27 cellular contexts compared by ENCODE assay signal in genomic region chr1:74237035-74237434, GRCh38. TPM values are rescaled to one million over a fixed set of nuclear protein-coding genes. Genes with fewer than 3 reads are reported as not detected.
"Had no signal": no experiment of that assay in that cellular context is flagged by ENCODE, and none has a peak within 500 bp of the region (broad histone marks: within the 10 kb centered on the region; RNA-seq: fewer than 3 reads in every experiment).

No MANE protein-coding gene starts in this region.

- H3K9me3 ChIP-seq: ovary, psoas muscle, right lobe of liver, sigmoid colon, stomach, thoracic aorta, thyroid gland, tibial nerve, upper lobe of left lung, vagina had no signal

- H3K4me1 ChIP-seq: neural progenitor cell, parathyroid adenoma, psoas muscle, right lobe of liver, sigmoid colon, stomach, thyroid gland, tibial nerve, upper lobe of left lung, vagina had no signal

- H3K27me3 ChIP-seq: neural progenitor cell, ovary, right lobe of liver, sigmoid colon, stomach, thyroid gland, tibial nerve, upper lobe of left lung, vagina had no signal

- H3K27ac ChIP-seq: neural progenitor cell, ovary, parathyroid adenoma, psoas muscle, right lobe of liver, sigmoid colon, stomach, thoracic aorta, thyroid gland, tibial nerve, upper lobe of left lung, vagina had no signal

- DNase-seq: natural killer cell; occipital lobe; ovary; posterior cingulate gyrus; psoas muscle; right lobe of liver; sigmoid colon; small intestine; stimulated activated CD4-positive, alpha-beta T cell treated with anti-CD3 and anti-CD28 coated beads, Interleukin-15, amount 100 ng/mL, for 24 hours; stimulated activated CD4-positive, alpha-beta T cell treated with anti-CD3 and anti-CD28 coated beads, Interleukin-2, amount 100 ng/mL, for 24 hours; stimulated activated CD4-positive, alpha-beta T cell treated with anti-CD3 and anti-CD28 coated beads, Interleukin-2, amount 100 ng/mL, for 48 hours; stimulated activated CD4-positive, alpha-beta T cell treated with anti-CD3 and anti-CD28 coated beads, Interleukin-4, amount 100 ng/mL, for 24 hours; stimulated activated naive B cell treated with anti-CD40 and anti-IgM and Interleukin-4, amounts not matched to agents 10 μg/mL and 1 μg/mL and 100 μg/mL, for 72 hours; stimulated activated naive CD4-positive, alpha-beta T cell treated with Interleukin-2 at 50 U/mL for 16 hours; stomach; thyroid gland; trophoblast cell; upper lobe of left lung had no signal

- H3K36me3 ChIP-seq: neural progenitor cell, ovary, right lobe of liver, stomach, thoracic aorta, thyroid gland, upper lobe of left lung, vagina had no signal

- FAIRE-seq: small intestine, urothelium cell line had no signal

- H3K4me3 ChIP-seq: neural progenitor cell, ovary, psoas muscle, right lobe of liver, sigmoid colon, stomach, thoracic aorta, thyroid gland, tibial nerve, upper lobe of left lung, vagina had no signal

- ATAC-seq: natural killer cell; psoas muscle; right lobe of liver; stimulated activated effector memory CD8-positive, alpha-beta T cell treated with anti-CD3 and anti-CD28 coated beads, Interleukin-12 subunit alpha, Interleukin-12 subunit beta, amount 100 ng/mL, for 72 hours; stimulated activated naive B cell treated with anti-CD40 and anti-IgM and Interleukin-4, amounts not matched to agents 10 μg/mL and 1 μg/mL and 100 μg/mL, for 72 hours had no signal

RNA-seq across cellular contexts. Expression of gene TNNI3K, which starts 1.8 kb away (rescaled TPM):
- total RNA-seq: progenitor cell of endocrine pancreas, vagina had no signal

RNA-seq across cellular contexts. Expression of gene LRRIQ3, which starts 39.1 kb away (rescaled TPM):
- total RNA-seq: vagina had no signal
- polyA plus RNA-seq: neural cell had no signal
